7 cellular contexts compared by ENCODE assay signal in the genomic region with DNA sequence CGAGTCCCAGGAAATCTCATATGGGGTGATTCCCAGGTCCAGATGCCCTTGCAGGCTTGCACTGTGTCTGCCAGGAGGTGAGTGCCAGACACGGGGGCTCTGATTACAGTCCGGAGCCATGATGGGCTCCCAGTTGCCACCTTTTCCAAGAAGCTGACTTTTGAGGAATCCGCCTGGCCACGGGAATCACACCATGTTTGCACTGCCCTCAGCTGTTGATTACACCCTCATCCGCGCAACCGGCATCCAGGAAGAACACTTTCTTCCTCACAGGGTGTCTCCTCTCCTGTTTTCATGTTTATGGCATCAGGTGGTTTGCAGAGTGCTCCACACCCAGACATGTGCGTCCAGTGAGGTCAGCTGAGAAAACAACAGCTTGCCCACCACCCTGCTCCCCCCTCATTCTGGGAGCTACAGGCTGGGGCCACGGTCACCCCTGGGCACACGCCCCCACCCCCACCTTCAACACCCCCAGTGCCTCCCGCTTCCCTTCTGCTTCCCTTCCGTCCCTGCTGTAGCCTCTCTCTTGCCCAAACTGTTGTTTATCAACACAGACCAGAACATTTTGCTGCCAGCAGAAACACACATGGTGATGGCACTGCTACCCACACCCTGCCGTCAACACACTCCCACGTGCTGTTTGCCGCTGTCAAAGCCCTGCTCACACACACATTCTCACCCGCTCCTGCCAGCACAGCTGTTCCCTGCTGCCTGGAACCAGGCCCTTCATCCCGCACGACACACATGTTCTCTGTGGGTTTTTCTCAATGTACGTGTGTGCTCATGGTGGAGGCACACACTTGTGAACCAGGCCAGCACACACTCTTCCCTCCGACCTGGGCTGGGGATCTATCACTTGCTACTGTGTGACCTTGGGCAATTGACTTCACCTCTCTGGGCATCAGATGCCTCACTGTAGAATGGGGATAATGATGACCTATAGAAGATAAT. TPM values are rescaled to one million over a fixed set of nuclear protein-coding genes. Genes with fewer than 3 reads are reported as not detected.
DNase-seq lines count a peak whose midpoint lies in the region; ATAC-seq, FAIRE-seq and TF ChIP-seq lines count a peak whose summit lies in the region.

No MANE protein-coding gene starts in this region.

- peak overlapping the region in 1 of 2 donors; percentile 38 for H3K27ac ChIP-seq in kidney (ENCODE audit: low read depth in 2 of 2, low read length in 2 of 2)

- DNase-seq in LHCN-M2 (ENCODE audit: low read depth) (peak; percentile 90), kidney (peak; percentile 60), RPMI8226 (no peak), amniotic stem cell (lab: John Stamatoyannopoulos, UW) (no peak)
- DNase-seq in activated naive CD8-positive, alpha-beta T cell treated with anti-CD3 and anti-CD28 coated beads, Interleukin-2, amount 50 U/mL, for 24 hours = no peak
- no peak for DNase-seq in effector CD8-positive, alpha-beta T cell (lab: John Stamatoyannopoulos, UW)

- no peak overlapping the region for H3K9ac ChIP-seq in kidney (ENCODE audit: low read length in 2 of 2)

- no peaks in the 10 kb centered on the region for H3K36me3 Mint-ChIP-seq in activated naive CD8-positive, alpha-beta T cell treated with anti-CD3 and anti-CD28 coated beads, Interleukin-2, amount 50 U/mL, for 24 hours (ENCODE audit: low read depth)
- no peaks in the 10 kb centered on the region for H3K36me3 Mint-ChIP-seq in stimulated activated memory B cell treated with anti-CD40 and anti-IgM and Interleukin-4, amounts not matched to agents 10 μg/mL and 1 μg/mL and 100 μg/mL, for 72 hours

- TF ChIP-seq CTCF in kidney (IDR thresholded peaks at IDR 0.05; ENCODE audit: borderline replicate concordance, extremely low read depth, insufficient read depth) = no peak

- ATAC-seq in activated naive CD8-positive, alpha-beta T cell treated with anti-CD3 and anti-CD28 coated beads, Interleukin-2, amount 50 U/mL, for 24 hours = no peak
- no peak for ATAC-seq in stimulated activated memory B cell treated with anti-CD40 and anti-IgM and Interleukin-4, amounts not matched to agents 10 μg/mL and 1 μg/mL and 100 μg/mL, for 72 hours

- intact Hi-C loops in kidney (cut with DNase I) = no loop called here

- H3K27me3 Mint-ChIP-seq in activated naive CD8-positive, alpha-beta T cell treated with anti-CD3 and anti-CD28 coated beads, Interleukin-2, amount 50 U/mL, for 24 hours = no peaks in the 10 kb centered on the region
- no peaks in the 10 kb centered on the region for H3K27me3 Mint-ChIP-seq in stimulated activated memory B cell treated with anti-CD40 and anti-IgM and Interleukin-4, amounts not matched to agents 10 μg/mL and 1 μg/mL and 100 μg/mL, for 72 hours

- peaks cover 74% of the 10 kb centered on the region for H3K4me1 Mint-ChIP-seq in activated naive CD8-positive, alpha-beta T cell treated with anti-CD3 and anti-CD28 coated beads, Interleukin-2, amount 50 U/mL, for 24 hours
- peaks cover 40% of the 10 kb centered on the region for H3K4me1 Mint-ChIP-seq in stimulated activated memory B cell treated with anti-CD40 and anti-IgM and Interleukin-4, amounts not matched to agents 10 μg/mL and 1 μg/mL and 100 μg/mL, for 72 hours

- H3K4me3 ChIP-seq in kidney (ENCODE audit: low read length in 2 of 2) = no peak overlapping the region

- H3K27ac Mint-ChIP-seq in activated naive CD8-positive, alpha-beta T cell treated with anti-CD3 and anti-CD28 coated beads, Interleukin-2, amount 50 U/mL, for 24 hours = peak overlapping the region; percentile 89
- peak overlapping the region; percentile 73 for H3K27ac Mint-ChIP-seq in stimulated activated memory B cell treated with anti-CD40 and anti-IgM and Interleukin-4, amounts not matched to agents 10 μg/mL and 1 μg/mL and 100 μg/mL, for 72 hours

- H3K4me1 ChIP-seq in kidney (ENCODE audit: control insufficient read depth in 1 of 2, insufficient read depth in 1 of 2, low read depth in 1 of 2, low read length in 2 of 2) = peaks cover 0 to 15% of the 10 kb centered on the region in 2 donors

- H3K9me3 ChIP-seq in kidney (ENCODE audit: control insufficient read depth in 1 of 2, low read length in 2 of 2) = no peaks in the 10 kb centered on the region

- FAIRE-seq in kidney (lab: Jason Lieb, UNC) = no peak

- H3K9me3 Mint-ChIP-seq in activated naive CD8-positive, alpha-beta T cell treated with anti-CD3 and anti-CD28 coated beads, Interleukin-2, amount 50 U/mL, for 24 hours = no peaks in the 10 kb centered on the region
- no peaks in the 10 kb centered on the region for H3K9me3 Mint-ChIP-seq in stimulated activated memory B cell treated with anti-CD40 and anti-IgM and Interleukin-4, amounts not matched to agents 10 μg/mL and 1 μg/mL and 100 μg/mL, for 72 hours

- no peaks in the 10 kb centered on the region for H3K36me3 ChIP-seq in kidney (ENCODE audit: control insufficient read depth in 1 of 2, insufficient read depth in 2 of 2, low read length in 2 of 2)

- H3K4me3 Mint-ChIP-seq in activated naive CD8-positive, alpha-beta T cell treated with anti-CD3 and anti-CD28 coated beads, Interleukin-2, amount 50 U/mL, for 24 hours = peak overlapping the region; percentile 8
- H3K4me3 Mint-ChIP-seq in stimulated activated memory B cell treated with anti-CD40 and anti-IgM and Interleukin-4, amounts not matched to agents 10 μg/mL and 1 μg/mL and 100 μg/mL, for 72 hours = no peak overlapping the region

RNA-seq across cellular contexts. Expression of a gene that starts 35.8 kb away (rescaled TPM):
- 257 and 378 TPM in 2 replicates for total RNA-seq in LHCN-M2 (2014; rRNA removed)
- polyA plus RNA-seq in LHCN-M2 (2012) = 158 TPM
- 292 TPM for total RNA-seq in kidney
- 96.9 TPM for polyA plus RNA-seq in kidney (ENCODE audit: insufficient read depth, low read depth, low replicate concordance)

RNA-seq across cellular contexts. Expression of a gene that starts 45.2 kb away (rescaled TPM):
- total RNA-seq in LHCN-M2 (2014; rRNA removed) (74.8 and 87.5 TPM in 2 replicates), kidney (37.7 TPM)
- 51.5 TPM for polyA plus RNA-seq in LHCN-M2 (2012)
- 32.0 TPM for polyA plus RNA-seq in kidney (ENCODE audit: insufficient read depth, low read depth, low replicate concordance)

Comparison
In these comparisons a context has a peak if more than half of its experiments do, and no peak if none do; other contexts are left out.
1. DNase-seq: peak in LHCN-M2 (single experiment) and kidney (single experiment); none in activated naive CD8-positive, alpha-beta T cell treated with anti-CD3 and anti-CD28 coated beads, Interleukin-2, amount 50 U/mL, for 24 hours (single experiment), RPMI8226 (single experiment), effector CD8-positive, alpha-beta T cell (single experiment) and amniotic stem cell (single experiment).